In the genomic region with DNA sequence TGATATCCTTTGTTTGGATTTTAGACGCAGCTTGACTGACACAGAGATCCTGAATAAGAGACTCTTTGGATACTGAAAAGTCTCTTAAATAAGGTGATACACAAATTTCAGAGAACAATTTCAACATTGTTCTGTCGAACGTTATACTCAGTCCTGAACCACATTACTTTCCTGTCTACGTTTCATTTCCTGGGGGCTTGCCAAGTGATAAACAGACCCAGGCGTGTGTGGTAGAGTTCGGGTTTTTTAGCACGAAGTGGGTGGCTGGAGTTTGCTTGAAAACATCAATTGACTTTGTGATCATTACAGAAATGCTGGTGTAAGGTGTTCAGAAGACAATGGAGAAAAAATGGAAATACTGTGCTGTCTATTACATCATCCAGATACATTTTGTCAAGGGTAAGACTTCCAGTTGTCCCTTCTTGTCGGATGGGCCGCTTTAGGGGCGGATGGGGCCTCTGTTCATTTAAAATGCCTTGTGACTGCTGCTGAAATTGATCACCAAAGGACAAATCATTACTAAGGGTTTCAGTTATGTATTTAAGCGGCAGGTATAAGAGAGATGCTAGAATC, we compare ENCODE assay signal across 8 cellular contexts. TPM values are rescaled to one million over a fixed set of nuclear protein-coding genes. Genes with fewer than 3 reads are reported as not detected.
A peak's percentile ranks its signal among the peaks of the same experiment; 100 is the strongest.
DNase-seq lines count a peak whose midpoint lies in the region; ATAC-seq, FAIRE-seq and TF ChIP-seq lines count a peak whose summit lies in the region.

A gene with protein sequence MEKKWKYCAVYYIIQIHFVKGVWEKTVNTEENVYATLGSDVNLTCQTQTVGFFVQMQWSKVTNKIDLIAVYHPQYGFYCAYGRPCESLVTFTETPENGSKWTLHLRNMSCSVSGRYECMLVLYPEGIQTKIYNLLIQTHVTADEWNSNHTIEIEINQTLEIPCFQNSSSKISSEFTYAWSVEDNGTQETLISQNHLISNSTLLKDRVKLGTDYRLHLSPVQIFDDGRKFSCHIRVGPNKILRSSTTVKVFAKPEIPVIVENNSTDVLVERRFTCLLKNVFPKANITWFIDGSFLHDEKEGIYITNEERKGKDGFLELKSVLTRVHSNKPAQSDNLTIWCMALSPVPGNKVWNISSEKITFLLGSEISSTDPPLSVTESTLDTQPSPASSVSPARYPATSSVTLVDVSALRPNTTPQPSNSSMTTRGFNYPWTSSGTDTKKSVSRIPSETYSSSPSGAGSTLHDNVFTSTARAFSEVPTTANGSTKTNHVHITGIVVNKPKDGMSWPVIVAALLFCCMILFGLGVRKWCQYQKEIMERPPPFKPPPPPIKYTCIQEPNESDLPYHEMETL (plus strand): TSS at position 287 of the 573 bp plus-strand sequence. CDS start 52 bp downstream, at position 339.

- no peak for TF ChIP-seq POLR2A in GM12891 (IDR thresholded peaks at IDR 0.05; ENCODE audit: low read depth, low read length)

- H3K36me3 ChIP-seq in esophagus (ENCODE audit: control insufficient read depth in 2 of 2, insufficient read depth in 2 of 2, low read length in 1 of 2): no peaks in the 10 kb centered on the region

- peak; percentile 33 for ATAC-seq in HG02938 (IDR thresholded peaks at IDR 0.05; ENCODE audit: unreplicated experiment)

- 41 to 45% methylated on average over 11 of the region's 11 CpGs for WGBS in esophagus, 2 donors

- H3K27me3 ChIP-seq in esophagus (ENCODE audit: control insufficient read depth in 1 of 2, insufficient read depth in 2 of 2, low read length in 2 of 2): no peaks in the 10 kb centered on the region

- H3K4me3 ChIP-seq in esophagus (ENCODE audit: low read depth in 1 of 2, low read length in 2 of 2): peak within 1 kb of the TSS; percentile 15 to 22

- no peaks in the 10 kb centered on the region for H3K4me1 ChIP-seq in esophagus (ENCODE audit: control insufficient read depth in 2 of 2, insufficient read depth in 2 of 2, low read length in 1 of 2)

- DNase-seq in GM12891 (ENCODE audit: insufficient read length, low spot score) (no peak), cerebellar cortex (ENCODE audit: low spot score) (no peak), DMS79 (lab: John Stamatoyannopoulos, UW) (no peak), GM19240 (ENCODE audit: insufficient read length, low spot score) (no peak)
- DNase-seq in activated CD4-positive, alpha-beta T cell treated with anti-CD3 and anti-CD28 coated beads for 48 hours: peak; percentile 74
- peak; percentile 30 to 44 for DNase-seq in stimulated activated CD8-positive, alpha-beta memory T cell treated with anti-CD3 and anti-CD28 coated beads, Interleukin-7, amount 100 ng/mL, for 1 hour (ENCODE audit: low read depth in 2 of 2)

- no peaks in the 10 kb centered on the region for H3K9me3 ChIP-seq in esophagus (ENCODE audit: control insufficient read depth in 2 of 2, insufficient read depth in 1 of 2, low read depth in 1 of 2, low read length in 1 of 2)

- peak; percentile 82 for FAIRE-seq in GM12891 (lab: Jason Lieb, UNC)

- peak within 1 kb of the TSS in 1 of 2 donors; percentile 49 for H3K27ac ChIP-seq in esophagus (ENCODE audit: low read depth in 2 of 2, low read length in 1 of 2)

TF ChIP-seq in GM12891, 5 proteins besides CTCF, POLR2A, EP300 and RAD21:
- TF ChIP-seq TAF1 (IDR thresholded peaks at IDR 0.05; ENCODE audit: low read depth, low read length): no peak
TF ChIP-seq in GM12891: peak in this region for 0.

RNA-seq across cellular contexts. Expression of the gene that starts here (rescaled TPM):
- polyA plus RNA-seq in GM12891 (2012; ENCODE audit: low read depth, missing spikeins): 0.13 TPM
- under 1 TPM; 0.88 to 0.94 TPM for polyA plus RNA-seq in esophagus

Comparison
In these comparisons a context has a peak if more than half of its experiments do, and no peak if none do; other contexts are left out.
1. DNase-seq: peak in activated CD4-positive, alpha-beta T cell treated with anti-CD3 and anti-CD28 coated beads for 48 hours (single experiment) and stimulated activated CD8-positive, alpha-beta memory T cell treated with anti-CD3 and anti-CD28 coated beads, Interleukin-7, amount 100 ng/mL, for 1 hour (2 of 2); none in GM12891 (single experiment), cerebellar cortex (single experiment), DMS79 (single experiment) and GM19240 (single experiment).